9 cellular contexts compared by ENCODE assay signal in the genomic region with DNA sequence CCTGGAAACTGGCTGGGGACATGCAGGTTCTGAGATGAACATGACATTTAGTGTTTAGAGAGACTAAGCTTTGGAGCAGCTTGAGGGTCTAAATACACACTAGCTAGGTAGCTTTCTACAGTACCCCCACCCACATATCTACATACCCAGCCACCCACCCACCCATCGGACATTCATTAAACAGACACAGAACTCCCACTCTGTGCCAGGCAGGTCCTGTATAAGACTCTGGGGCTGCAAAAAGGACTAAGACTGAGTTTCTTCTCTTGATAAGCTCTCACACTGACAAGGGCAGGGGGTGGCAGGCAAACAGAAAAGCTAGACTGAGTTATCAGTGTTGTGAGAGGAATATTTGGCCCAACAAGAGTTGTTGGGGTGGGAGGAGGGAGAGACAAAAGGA. TPM values are rescaled to one million over a fixed set of nuclear protein-coding genes. Genes with fewer than 3 reads are reported as not detected.
DNase-seq lines count a peak whose midpoint lies in the region; ATAC-seq and TF ChIP-seq lines count a peak whose summit lies in the region.
"Had no signal": no experiment of that assay in that cellular context is flagged by ENCODE, and none has a peak within 500 bp of the region (broad histone marks: within the 10 kb centered on the region; RNA-seq: fewer than 3 reads in every experiment).

No MANE protein-coding gene starts in this region.

- H3K4me1 Mint-ChIP-seq in activated T-helper 1 cell treated with anti-CD3 and anti-CD28 coated beads, Interleukin-12 subunit alpha, Interleukin-12 subunit beta, Interleukin-2, Interleukin-4 antibody, amounts not matched to agents 30 ng/mL and 10 ng/mL and 1 ng/mL, durations not matched to agents 14 hours and 24 hours and 36 hours (ENCODE audit: low read depth), result peaks cover 72% of the 10 kb centered on the region

- DNase-seq in GM23248 (no peak), heart left ventricle (no peak), sigmoid colon (no peak), anterior cingulate cortex (lab: John Stamatoyannopoulos, UW) (no peak), midbrain (lab: John Stamatoyannopoulos, UW) (no peak), UCSD-AML1 (lab: John Stamatoyannopoulos, UW; ENCODE audit: unreplicated experiment) (no peak)
- no peak for DNase-seq in activated T-helper 1 cell treated with anti-CD3 and anti-CD28 coated beads, Interleukin-12 subunit alpha, Interleukin-12 subunit beta, Interleukin-2, Interleukin-4 antibody, amounts not matched to agents 30 ng/mL and 10 ng/mL and 1 ng/mL, durations not matched to agents 14 hours and 24 hours and 36 hours (ENCODE audit: low spot score)
- DNase-seq: ovary had no signal

- no peak for TF ChIP-seq POLR2A in heart left ventricle (IDR thresholded peaks at IDR 0.05)
- TF ChIP-seq POLR2A in sigmoid colon (IDR thresholded peaks at IDR 0.05), result no peak

- H3K4me1 ChIP-seq in GM23248 (ENCODE audit: insufficient read depth) (peaks cover 83% of the 10 kb centered on the region), heart left ventricle (peaks cover 34 to 100% (median 86%) of the 10 kb centered on the region in 12 donors), sigmoid colon (peaks cover 0 to 100% (median 96%) of the 10 kb centered on the region in 4 donors)

- peaks cover 55% of the 10 kb centered on the region for H3F3A ChIP-seq in GM23248 (ENCODE audit: insufficient read depth)

- peaks cover 100% of the 10 kb centered on the region for H3K79me2 ChIP-seq in GM23248 (ENCODE audit: insufficient read depth)

- peaks cover 14% of the 10 kb centered on the region for H4K20me1 ChIP-seq in GM23248 (ENCODE audit: insufficient read depth)

- no peak overlapping the region for H2AFZ ChIP-seq in GM23248

- intact Hi-C loops in activated T-helper 1 cell treated with anti-CD3 and anti-CD28 coated beads, Interleukin-12 subunit alpha, Interleukin-12 subunit beta, Interleukin-2, Interleukin-4 antibody, amounts not matched to agents 30 ng/mL and 10 ng/mL and 1 ng/mL, durations not matched to agents 14 hours and 24 hours and 36 hours (cut with micrococcal nuclease), result no loop called here
- intact Hi-C loops in heart left ventricle (cut with DNase I), result no loop called here
- intact Hi-C loops in sigmoid colon (cut with DNase I), result no loop called here

- H3K4me2 ChIP-seq in GM23248 (ENCODE audit: unreplicated experiment), result peak overlapping the region; percentile 75

- H3K4me3 Mint-ChIP-seq in activated T-helper 1 cell treated with anti-CD3 and anti-CD28 coated beads, Interleukin-12 subunit alpha, Interleukin-12 subunit beta, Interleukin-2, Interleukin-4 antibody, amounts not matched to agents 30 ng/mL and 10 ng/mL and 1 ng/mL, durations not matched to agents 14 hours and 24 hours and 36 hours, result peak overlapping the region; percentile 91

- no peaks in the 10 kb centered on the region for H3K27me3 Mint-ChIP-seq in activated T-helper 1 cell treated with anti-CD3 and anti-CD28 coated beads, Interleukin-12 subunit alpha, Interleukin-12 subunit beta, Interleukin-2, Interleukin-4 antibody, amounts not matched to agents 30 ng/mL and 10 ng/mL and 1 ng/mL, durations not matched to agents 14 hours and 24 hours and 36 hours (ENCODE audit: insufficient read depth)

- no peaks in the 10 kb centered on the region for H3K9me2 ChIP-seq in GM23248 (ENCODE audit: insufficient read depth)

- in situ Hi-C loops in GM23248 (cut with MboI), result no loop called here

- H3K4me3 ChIP-seq in GM23248 (no peak overlapping the region), heart left ventricle (peak overlapping the region in 1 of 12 donors; percentile 54), sigmoid colon (no peak overlapping the region)
- H3K4me3 ChIP-seq: ovary had no signal

- ATAC-seq in heart left ventricle (peak in 3 of 4 donors; percentile 13 to 35 (median 21)), GM19035 (IDR thresholded peaks at IDR 0.05; ENCODE audit: unreplicated experiment) (no peak)

- no peak for TF ChIP-seq EP300 in sigmoid colon (IDR thresholded peaks at IDR 0.05)

- peak overlapping the region; percentile 99 for H3K27ac Mint-ChIP-seq in activated T-helper 1 cell treated with anti-CD3 and anti-CD28 coated beads, Interleukin-12 subunit alpha, Interleukin-12 subunit beta, Interleukin-2, Interleukin-4 antibody, amounts not matched to agents 30 ng/mL and 10 ng/mL and 1 ng/mL, durations not matched to agents 14 hours and 24 hours and 36 hours

- H3K9me3 ChIP-seq in GM23248 (ENCODE audit: low read depth) (no peaks in the 10 kb centered on the region), heart left ventricle (no peaks in the 10 kb centered on the region), sigmoid colon (no peaks in the 10 kb centered on the region)
- H3K9me3 ChIP-seq: ovary had no signal

- H3K36me3 ChIP-seq in GM23248 (ENCODE audit: low read depth) (0 out of 2 replicates have a peak, but pooled peaks cover 2% of the 10 kb centered on the region), heart left ventricle (peaks cover 0 to 20% (median 4%) of the 10 kb centered on the region in 9 donors), sigmoid colon (peaks cover 0 to 6% (median 3%) of the 10 kb centered on the region in 4 donors)
- H3K36me3 ChIP-seq: ovary had no signal

- H3K9ac ChIP-seq in GM23248, result peak overlapping the region; percentile 80

- H3K36me3 Mint-ChIP-seq in activated T-helper 1 cell treated with anti-CD3 and anti-CD28 coated beads, Interleukin-12 subunit alpha, Interleukin-12 subunit beta, Interleukin-2, Interleukin-4 antibody, amounts not matched to agents 30 ng/mL and 10 ng/mL and 1 ng/mL, durations not matched to agents 14 hours and 24 hours and 36 hours (ENCODE audit: low read depth), result peaks cover 36% of the 10 kb centered on the region

- H3K27ac ChIP-seq in GM23248 (peak overlapping the region; percentile 95), heart left ventricle (peak overlapping the region; percentile 79 to 100 (median 96)), sigmoid colon (peak overlapping the region; percentile 98 to 100 (median 100))
- H3K27ac ChIP-seq: ovary had no signal

- H3K9me3 Mint-ChIP-seq in activated T-helper 1 cell treated with anti-CD3 and anti-CD28 coated beads, Interleukin-12 subunit alpha, Interleukin-12 subunit beta, Interleukin-2, Interleukin-4 antibody, amounts not matched to agents 30 ng/mL and 10 ng/mL and 1 ng/mL, durations not matched to agents 14 hours and 24 hours and 36 hours, result no peaks in the 10 kb centered on the region

- 54 to 70% methylated on average over 1 of the region's 1 CpG for WGBS in GM23248 (ENCODE audit: low coverage in 1 of 2, low lambda C conversion rate in 2 of 2, missing lambda C conversion rate in 2 of 2), 2 experiments
- WGBS in heart left ventricle, 4 donors, result 33 to 46% (median 42%) methylated on average over 1 of the region's 1 CpG
- 94 to 96% methylated on average over 1 of the region's 1 CpG for WGBS in sigmoid colon, 2 donors

- H3K27me3 ChIP-seq in GM23248 (replicated peaks; ENCODE audit: insufficient read depth) (no peaks in the 10 kb centered on the region), heart left ventricle (no peaks in the 10 kb centered on the region), sigmoid colon (no peaks in the 10 kb centered on the region)
- H3K27me3 ChIP-seq: ovary had no signal

- no peak for TF ChIP-seq CTCF in heart left ventricle (IDR thresholded peaks at IDR 0.05)
- TF ChIP-seq CTCF in sigmoid colon (IDR thresholded peaks at IDR 0.05), result no peak

RNA-seq across cellular contexts. Expression of gene MAP7D1, which starts 6.7 kb away (rescaled TPM):
- total RNA-seq in GM23248 (2014; rRNA removed; shearing (Covaris generic)), result 160 and 224 TPM in 2 replicates
- polyA plus RNA-seq in GM23248 (2016; fragmentation: Nextera tagmentation; extraction: Ambion mirVana), result 34.8 and 35.8 TPM in 2 replicates
- 167 and 169 TPM in 2 replicates for total RNA-seq in activated T-helper 1 cell treated with anti-CD3 and anti-CD28 coated beads, Interleukin-12 subunit alpha, Interleukin-12 subunit beta, Interleukin-2, Interleukin-4 antibody, amounts not matched to agents 30 ng/mL and 10 ng/mL and 1 ng/mL, durations not matched to agents 14 hours and 24 hours and 36 hours
- total RNA-seq in heart left ventricle, result 100 to 1,000 TPM; 249 to 706 (median 328) TPM
- polyA plus RNA-seq in heart left ventricle, result 100 to 1,000 TPM; 236 to 331 TPM
- total RNA-seq in sigmoid colon, result 100 to 1,000 TPM; 104 to 226 (median 129) TPM
- 10 to 100 TPM; 31.8 to 60.9 (median 57.1) TPM for polyA plus RNA-seq in sigmoid colon

RNA-seq across cellular contexts. Expression of gene TRAPPC3, which starts 13.4 kb away (rescaled TPM):
- total RNA-seq in GM23248 (2014; rRNA removed; shearing (Covaris generic)), result 101 and 112 TPM in 2 replicates
- polyA plus RNA-seq in GM23248 (2016; fragmentation: Nextera tagmentation; extraction: Ambion mirVana) (134 and 135 TPM in 2 replicates), heart left ventricle (10 to 100 TPM; 40.8 to 89.6 TPM), sigmoid colon (100 to 1,000 TPM in 1 of 3 donors, 10 to 100 TPM in 2; 75.1 to 102 (median 80.9) TPM)
- total RNA-seq in activated T-helper 1 cell treated with anti-CD3 and anti-CD28 coated beads, Interleukin-12 subunit alpha, Interleukin-12 subunit beta, Interleukin-2, Interleukin-4 antibody, amounts not matched to agents 30 ng/mL and 10 ng/mL and 1 ng/mL, durations not matched to agents 14 hours and 24 hours and 36 hours, result 74.2 and 74.4 TPM in 2 replicates
- total RNA-seq in heart left ventricle (10 to 100 TPM; 45.3 to 77.2 (median 52.9) TPM), sigmoid colon (100 to 1,000 TPM; 108 to 177 (median 129) TPM)

RNA-seq across cellular contexts. Expression of gene COL8A2, which starts 37.7 kb away (rescaled TPM):
- 30.5 and 33.1 TPM in 2 replicates for total RNA-seq in GM23248 (2014; rRNA removed; shearing (Covaris generic))
- polyA plus RNA-seq in GM23248 (2016; fragmentation: Nextera tagmentation; extraction: Ambion mirVana) (2.9 and 3.2 TPM in 2 replicates), heart left ventricle (under 1 TPM; 0.34 to 0.53 TPM), sigmoid colon (1 to 10 TPM in 2 of 3 donors, under 1 TPM in 1; 0.60 to 3.2 (median 2.4) TPM)
- total RNA-seq in activated T-helper 1 cell treated with anti-CD3 and anti-CD28 coated beads, Interleukin-12 subunit alpha, Interleukin-12 subunit beta, Interleukin-2, Interleukin-4 antibody, amounts not matched to agents 30 ng/mL and 10 ng/mL and 1 ng/mL, durations not matched to agents 14 hours and 24 hours and 36 hours, result 0.08 TPM in 1 of 2 replicates, not detected in the other
- total RNA-seq in heart left ventricle (1 to 10 TPM in 5 of 9 donors, under 1 TPM in 4; 0.33 to 2.6 (median 1.1) TPM), sigmoid colon (10 to 100 TPM in 1 of 4 donors, 1 to 10 TPM in 3; 1.8 to 13.0 (median 4.3) TPM)
